Comparison of ENCODE assay signal across 14 cellular contexts in the genomic region with DNA sequence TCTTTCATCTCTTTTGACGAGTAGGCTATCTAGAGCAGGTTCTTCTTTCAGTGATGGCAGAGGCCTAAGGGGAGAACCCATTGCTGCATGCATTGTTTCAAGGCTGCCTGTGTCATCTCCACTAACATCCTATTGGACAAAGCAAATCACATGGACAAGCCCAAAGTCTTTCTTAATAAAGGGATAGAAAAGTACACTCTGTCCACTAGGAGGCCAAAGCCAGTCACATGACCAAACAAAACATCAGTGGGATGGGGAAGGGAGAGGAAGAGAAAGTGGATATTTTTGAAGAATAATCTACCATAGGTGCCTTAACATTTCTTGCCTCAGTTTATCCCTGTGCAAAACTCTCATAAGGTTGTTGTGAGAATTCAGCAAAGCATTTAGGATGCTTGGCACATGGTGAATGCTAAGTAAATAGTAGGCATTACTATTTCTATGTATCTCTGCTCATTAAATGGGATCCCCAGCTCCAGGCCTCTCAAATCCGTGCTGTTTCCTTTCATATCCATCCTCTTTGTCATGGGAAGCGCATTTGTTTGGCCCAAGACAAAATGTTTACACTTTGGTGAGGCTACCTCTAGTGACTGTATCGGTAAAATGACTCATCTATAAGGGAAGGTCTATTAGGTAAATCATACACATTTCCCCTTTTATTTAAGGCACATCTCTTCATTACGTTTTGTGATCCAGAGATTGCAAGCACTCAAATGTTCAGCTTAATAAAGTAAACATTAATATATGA. TPM values are rescaled to one million over a fixed set of nuclear protein-coding genes. Genes with fewer than 3 reads are reported as not detected.
A peak's percentile ranks its signal among the peaks of the same experiment; 100 is the strongest.
DNase-seq lines count a peak whose midpoint lies in the region; ATAC-seq and TF ChIP-seq lines count a peak whose summit lies in the region.
"Had no signal": no experiment of that assay in that cellular context is flagged by ENCODE, and none has a peak within 500 bp of the region (broad histone marks: within the 10 kb centered on the region; RNA-seq: fewer than 3 reads in every experiment).

No MANE protein-coding gene starts in this region.

- no peak overlapping the region for H2BK120ac ChIP-seq in H9 (ENCODE audit: low read depth, low read length, poor library complexity, severe bottlenecking)

- no peaks in the 10 kb centered on the region for H3K79me1 ChIP-seq in H9 (ENCODE audit: insufficient read depth, low read depth, low read length, poor library complexity, severe bottlenecking)

- no peaks in the 10 kb centered on the region for H3K36me3 Mint-ChIP-seq in H9 (ENCODE audit: insufficient read depth in 1 of 3, low read depth in 3 of 3)
- H3K36me3 Mint-ChIP-seq: CD4-positive, alpha-beta memory T cell had no signal

- H2BK15ac ChIP-seq in H9 (ENCODE audit: low read depth, low read length) = no peak overlapping the region

- H2AK5ac ChIP-seq in H9 (ENCODE audit: insufficient read length, low read length) = no peak overlapping the region

- H3T11ph ChIP-seq in H9 (ENCODE audit: low read length) = no peak overlapping the region

- H3K4me3 ChIP-seq in epithelial cell of proximal tubule (ENCODE audit: low read depth, low read length) = no peak overlapping the region
- H3K4me3 ChIP-seq: left lung, prostate gland, thoracic aorta had no signal

- H3K4me3 Mint-ChIP-seq in H9 = no peak overlapping the region
- H3K4me3 Mint-ChIP-seq in stimulated activated naive CD8-positive, alpha-beta T cell treated with anti-CD3 and anti-CD28 coated beads, Interleukin-15, amount 100 ng/mL, for 72 hours = no peak overlapping the region
- H3K4me3 Mint-ChIP-seq: CD4-positive, alpha-beta memory T cell; T-helper 2 cell treated with Interferon-gamma antibody and Interleukin-4, amounts not matched to agents 5 μg/mL and 100 μg/mL, for 36 hours had no signal

- TF ChIP-seq CTCF in H9 (conservative IDR thresholded peaks at IDR 0.05) (peak; percentile 51; the same call in 2 of the 3 replicates), epithelial cell of proximal tubule (conservative IDR thresholded peaks at IDR 0.05; ENCODE audit: low read depth, low read length) (peak; percentile 41)

- peaks cover 15 to 20% of the 10 kb centered on the region in 2 experiments for H3K4me1 Mint-ChIP-seq in H9
- H3K4me1 Mint-ChIP-seq in stimulated activated naive CD8-positive, alpha-beta T cell treated with anti-CD3 and anti-CD28 coated beads, Interleukin-15, amount 100 ng/mL, for 72 hours = no peaks in the 10 kb centered on the region
- H3K4me1 Mint-ChIP-seq: CD4-positive, alpha-beta memory T cell had no signal

- H3K4me2 ChIP-seq in H9 (ENCODE audit: insufficient read depth, insufficient read length, low read length) = no peak overlapping the region

- H4K5ac ChIP-seq in H9 (ENCODE audit: insufficient read length, low read depth, low read length) = no peak overlapping the region

- H3K4ac ChIP-seq in H9 (ENCODE audit: low read depth, low read length) = no peak overlapping the region

- no peak overlapping the region for H4K8ac ChIP-seq in H9 (replicated peaks; ENCODE audit: insufficient read length, low read depth, low read length)

- no peak overlapping the region; a peak in 2 of 7 replicates for H3K27ac Mint-ChIP-seq in H9
- no peak overlapping the region for H3K27ac Mint-ChIP-seq in stimulated activated naive CD8-positive, alpha-beta T cell treated with anti-CD3 and anti-CD28 coated beads, Interleukin-15, amount 100 ng/mL, for 72 hours
- H3K27ac Mint-ChIP-seq: CD4-positive, alpha-beta memory T cell; T-helper 2 cell treated with Interferon-gamma antibody and Interleukin-4, amounts not matched to agents 5 μg/mL and 100 μg/mL, for 36 hours had no signal

- no peak overlapping the region for H2AFZ ChIP-seq in H9 (ENCODE audit: low read length)

- H3K27me3 ChIP-seq in H9 (ENCODE audit: insufficient read depth, low read length) = no peaks in the 10 kb centered on the region
- H3K27me3 ChIP-seq: left lung had no signal

- no peaks in the 10 kb centered on the region for H3K79me2 ChIP-seq in H9 (ENCODE audit: insufficient read depth, low read length)

- DNase-seq in ELF-1 (ENCODE audit: low read depth, low spot score) = peak; percentile 8
- no peak for DNase-seq in H9
- DNase-seq in NCI-H460 (ENCODE audit: extremely low read depth, low read depth) = peak; percentile 16
- DNase-seq in epithelial cell of proximal tubule (ENCODE audit: low read depth) = no peak
- DNase-seq in ureter (ENCODE audit: low spot score) = no peak
- DNase-seq in NCI-H748 treated with DMSO at 0.1 percent for 48 hours (lab: John Stamatoyannopoulos, UW) = no peak
- DNase-seq in stimulated activated naive CD8-positive, alpha-beta T cell treated with anti-CD3 and anti-CD28 coated beads, Interleukin-15, amount 100 ng/mL, for 72 hours = no peak
- DNase-seq: CD4-positive, alpha-beta memory T cell; left lung; NCI-H510A treated with DMSO at 0.1 percent for 48 hours had no signal

- no peaks in the 10 kb centered on the region for H4K20me1 ChIP-seq in H9 (ENCODE audit: control insufficient read depth, insufficient read depth, insufficient read length)

- no peak overlapping the region for H3K18ac ChIP-seq in H9 (ENCODE audit: insufficient read length, low read depth, low read length)

- H3K27ac ChIP-seq in H9 (ENCODE audit: insufficient read length, low read depth, low read length) = no peak overlapping the region
- H3K27ac ChIP-seq: left lung, prostate gland, thoracic aorta had no signal

- ATAC-seq in GM18520 (IDR thresholded peaks at IDR 0.05; ENCODE audit: unreplicated experiment) = no peak
- ATAC-seq in stimulated activated naive CD8-positive, alpha-beta T cell treated with anti-CD3 and anti-CD28 coated beads, Interleukin-15, amount 100 ng/mL, for 72 hours = no peak
- ATAC-seq: left lung had no signal

- no peak overlapping the region for H3K23ac ChIP-seq in H9 (ENCODE audit: insufficient read length, low read depth, low read length)

- H3K23me2 ChIP-seq in H9 (ENCODE audit: insufficient read length, low read depth, low read length, poor library complexity, severe bottlenecking) = no peaks in the 10 kb centered on the region

- no peaks in the 10 kb centered on the region for H3K27me3 Mint-ChIP-seq in H9 (ENCODE audit: low read depth)
- no peaks in the 10 kb centered on the region for H3K27me3 Mint-ChIP-seq in stimulated activated naive CD8-positive, alpha-beta T cell treated with anti-CD3 and anti-CD28 coated beads, Interleukin-15, amount 100 ng/mL, for 72 hours
- H3K27me3 Mint-ChIP-seq: CD4-positive, alpha-beta memory T cell had no signal

- no peaks in the 10 kb centered on the region for H3K9me3 ChIP-seq in H9 (ENCODE audit: control insufficient read depth, low read depth, low read length)
- H3K9me3 ChIP-seq: left lung, prostate gland, thoracic aorta had no signal

- H3K14ac ChIP-seq in H9 (ENCODE audit: insufficient read depth, low read length) = no peak overlapping the region

- no CpG with 5 or more reads among the region's 5 CpGs for WGBS in H9 (ENCODE audit: extremely low coverage, insufficient read length, low lambda C conversion rate)

- no peak overlapping the region for H3K56ac ChIP-seq in H9 (ENCODE audit: insufficient read length, low read depth, low read length)

- no peak overlapping the region for H4K91ac ChIP-seq in H9 (ENCODE audit: insufficient read length, low read depth, low read length)

- H2BK20ac ChIP-seq in H9 (ENCODE audit: low read depth, low read length, poor library complexity, severe bottlenecking) = no peak overlapping the region

- no peaks in the 10 kb centered on the region for H3K9me3 Mint-ChIP-seq in H9
- no peaks in the 10 kb centered on the region for H3K9me3 Mint-ChIP-seq in stimulated activated naive CD8-positive, alpha-beta T cell treated with anti-CD3 and anti-CD28 coated beads, Interleukin-15, amount 100 ng/mL, for 72 hours
- H3K9me3 Mint-ChIP-seq: T-helper 2 cell treated with Interferon-gamma antibody and Interleukin-4, amounts not matched to agents 5 μg/mL and 100 μg/mL, for 36 hours had no signal

- H3K9ac ChIP-seq in H9 (ENCODE audit: extremely low read depth, insufficient read length, low read length) = no peak overlapping the region

- no peaks in the 10 kb centered on the region; the same call in 1 of the 2 replicates for H3K4me1 ChIP-seq in H9 (ENCODE audit: insufficient read depth, low read length)
- H3K4me1 ChIP-seq: left lung, prostate gland had no signal

- H2BK5ac ChIP-seq in H9 (ENCODE audit: insufficient read length, low read length) = no peak overlapping the region

- H2BK12ac ChIP-seq in H9 (ENCODE audit: insufficient read length, low read depth, low read length) = no peak overlapping the region

RNA-seq across cellular contexts. Expression of gene CADPS2, which starts 16.7 kb away (rescaled TPM):
- total RNA-seq in H9 (2021) = 7.1 and 8.1 TPM in 2 replicates
- total RNA-seq in NCI-H460 (2014; rRNA removed; shearing (Covaris generic)) = 17.2 and 18.0 TPM in 2 replicates
- polyA plus RNA-seq in NCI-H460 (2014; cell fraction: nucleus; rRNA removed) = 13.8 and 14.3 TPM in 2 replicates
- total RNA-seq in epithelial cell of proximal tubule = 4.4 and 5.6 TPM in 2 replicates
- total RNA-seq in ureter = 25.8 TPM
- total RNA-seq: CD4-positive, alpha-beta memory T cell had no signal
- polyA plus RNA-seq: CD4-positive, alpha-beta memory T cell had no signal

Comparison
In these comparisons a context has a peak if more than half of its experiments do, and no peak if none do; other contexts are left out.
1. DNase-seq: peak in ELF-1 (single experiment) and NCI-H460 (single experiment); none in H9 (single experiment), epithelial cell of proximal tubule (single experiment), ureter (single experiment), NCI-H748 treated with DMSO at 0.1 percent for 48 hours (single experiment) and stimulated activated naive CD8-positive, alpha-beta T cell treated with anti-CD3 and anti-CD28 coated beads, Interleukin-15, amount 100 ng/mL, for 72 hours (0 of 2).